In the genomic region with DNA sequence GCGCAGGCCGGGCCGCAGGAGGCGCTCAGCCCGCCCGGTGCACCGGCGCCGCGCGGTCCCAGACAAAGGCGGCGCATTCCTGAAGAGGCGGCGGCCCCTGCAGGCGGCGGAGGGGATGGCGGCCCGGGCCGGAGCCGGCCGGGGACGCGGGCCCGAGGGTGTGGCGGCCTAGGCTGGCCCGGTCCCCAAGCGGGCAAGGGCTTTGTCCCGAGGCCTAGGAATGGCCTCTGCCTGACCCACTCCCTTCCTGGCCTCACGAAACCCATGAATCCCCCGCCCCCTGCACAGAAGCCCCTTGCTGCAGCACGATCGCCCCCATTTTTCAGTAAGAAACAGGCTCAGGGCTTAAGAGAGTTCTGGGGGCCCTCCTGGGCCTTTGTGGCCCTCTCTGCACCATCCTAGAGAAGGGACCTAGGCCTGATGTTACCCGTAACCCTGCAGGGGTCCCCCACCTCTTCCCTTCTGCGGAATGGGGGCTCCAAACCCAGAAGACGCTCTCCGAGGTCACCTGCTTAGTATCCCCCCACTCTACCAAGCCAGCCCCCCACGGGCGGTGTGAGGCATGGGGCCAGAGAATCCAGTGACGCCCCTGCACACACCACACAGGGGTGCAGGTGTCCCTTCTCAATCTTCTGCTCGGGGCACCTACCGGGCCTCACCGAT, we compare ENCODE assay signal across 8 cellular contexts. TPM values are rescaled to one million over a fixed set of nuclear protein-coding genes. Genes with fewer than 3 reads are reported as not detected.
DNase-seq lines count a peak whose midpoint lies in the region; ATAC-seq and TF ChIP-seq lines count a peak whose summit lies in the region.

No MANE protein-coding gene starts in this region.

- peaks cover 4% of the 10 kb centered on the region for H3K27me3 Mint-ChIP-seq in brain

- H3K27me3 ChIP-seq in GM06990 (replicated peaks; ENCODE audit: control insufficient read depth, insufficient read depth, low read length), result peaks cover 2% of the 10 kb centered on the region; the same call in 1 of the 2 replicates

- peak; percentile 16 for TF ChIP-seq CTCF in GM06990 (IDR thresholded peaks at IDR 0.05; ENCODE audit: insufficient read depth, low read length, poor library complexity, severe bottlenecking)
- TF ChIP-seq CTCF in brain (conservative IDR thresholded peaks at IDR 0.05), result peak; percentile 70 to 76

- H3K36me3 Mint-ChIP-seq in brain, result no peaks in the 10 kb centered on the region

- no peaks in the 10 kb centered on the region for H3K36me3 ChIP-seq in GM06990 (ENCODE audit: control insufficient read depth, insufficient read depth, low read length)

- peak; percentile 49 for DNase-seq in GM06990 (ENCODE audit: extremely low read depth, insufficient read length)
- DNase-seq in HuH-7 (ENCODE audit: low spot score), result peak; percentile 67
- DNase-seq in T-helper 9 cell, result peak; percentile 55
- DNase-seq in inferior parietal cortex (ENCODE audit: extremely low spot score), result peak; percentile 66
- peak; percentile 25 to 43 (median 38) for DNase-seq in stimulated activated CD4-positive, alpha-beta T cell treated with anti-CD3 and anti-CD28 coated beads, Interleukin-1b, Interleukin-23, amount 100 ng/mL, for 24 hours (ENCODE audit: low read depth in 4 of 4, low spot score in 1 of 4)

- peaks cover 60% of the 10 kb centered on the region for H3K4me1 Mint-ChIP-seq in brain

- H3K27ac Mint-ChIP-seq in brain, result peak overlapping the region; percentile 81 to 99 (median 97)

- no peak overlapping the region for H3K4me3 ChIP-seq in GM06990 (replicated peaks; ENCODE audit: low read depth, low read length)

- H3K4me3 Mint-ChIP-seq in brain, result peak overlapping the region; percentile 86 to 89 (median 87)

- ATAC-seq in HG02763 (IDR thresholded peaks at IDR 0.05; ENCODE audit: unreplicated experiment), result no peak
- no peak for ATAC-seq in HG03378 (IDR thresholded peaks at IDR 0.05; ENCODE audit: unreplicated experiment)

- H3K9me3 Mint-ChIP-seq in brain, result no peaks in the 10 kb centered on the region

RNA-seq across cellular contexts. Expression of gene RTN4R, which starts 0.4 kb away (rescaled TPM):
- polyA plus RNA-seq in brain (ENCODE audit: insufficient read depth, low read depth, low replicate concordance), result 21.3 TPM

RNA-seq across cellular contexts. Expression of gene DGCR6L, which starts 51.4 kb away (rescaled TPM):
- polyA plus RNA-seq in brain (ENCODE audit: insufficient read depth, low read depth, low replicate concordance), result 119 TPM
